ENCODE assay signal across 13 cellular contexts in genomic region chr20:50475879-50476292, GRCh38. TPM values are rescaled to one million over a fixed set of nuclear protein-coding genes. Genes with fewer than 3 reads are reported as not detected.
DNase-seq lines count a peak whose midpoint lies in the region; ATAC-seq and TF ChIP-seq lines count a peak whose summit lies in the region.
"Had no signal": no experiment of that assay in that cellular context is flagged by ENCODE, and none has a peak within 500 bp of the region (broad histone marks: within the 10 kb centered on the region; RNA-seq: fewer than 3 reads in every experiment).

No MANE protein-coding gene starts in this region.

- H3K9me3 Mint-ChIP-seq in activated T-helper 17 cell treated with anti-CD3 and anti-CD28 coated beads, Interleukin-2, amount 50 U/mL, for 72 hours: no peaks in the 10 kb centered on the region
- H3K9me3 Mint-ChIP-seq: activated naive CD8-positive, alpha-beta T cell treated with anti-CD3 and anti-CD28 coated beads for 36 hours; natural killer cell had no signal

- H3K4me1 ChIP-seq in colonic mucosa (no peaks in the 10 kb centered on the region), lower lobe of right lung (peaks cover 42% of the 10 kb centered on the region)

- in situ Hi-C loops in Caki2 (cut with HindIII; ENCODE audit: low pct_unique_long_range_greater_than_20kb, low sequenced_read_pairs): no loop called here

- H3K4me1 Mint-ChIP-seq in activated T-helper 17 cell treated with anti-CD3 and anti-CD28 coated beads, Interleukin-2, amount 50 U/mL, for 72 hours: peaks cover 18% of the 10 kb centered on the region

- no peak overlapping the region for H3K4me3 Mint-ChIP-seq in activated T-helper 17 cell treated with anti-CD3 and anti-CD28 coated beads, Interleukin-2, amount 50 U/mL, for 72 hours
- H3K4me3 Mint-ChIP-seq: activated naive CD8-positive, alpha-beta T cell treated with anti-CD3 and anti-CD28 coated beads for 36 hours; natural killer cell had no signal

- ATAC-seq in lower lobe of right lung (peak; percentile 37 to 56), GM19397 (IDR thresholded peaks at IDR 0.05; ENCODE audit: unreplicated experiment) (no peak), HG03045 (IDR thresholded peaks at IDR 0.05; ENCODE audit: unreplicated experiment) (no peak)
- ATAC-seq in activated T-helper 17 cell treated with anti-CD3 and anti-CD28 coated beads, Interleukin-2, amount 50 U/mL, for 72 hours (replicated peaks): no peak
- ATAC-seq: natural killer cell had no signal

- no peak overlapping the region for H3K27ac ChIP-seq in colonic mucosa
- H3K27ac ChIP-seq in lower lobe of right lung: no peak overlapping the region

- DNase-seq in Caki2 (ENCODE audit: low read depth) (peak; percentile 81), NCI-H146 (lab: John Stamatoyannopoulos, UW) (peak; percentile 42), colonic mucosa (peak; percentile 78), lower lobe of right lung (peak; percentile 56), AG08395 (ENCODE audit: low spot score) (no peak)
- DNase-seq: activated CD4-positive, CD25-positive, alpha-beta regulatory T cell; activated naive CD8-positive, alpha-beta T cell treated with anti-CD3 and anti-CD28 coated beads for 36 hours; natural killer cell; NCI-H526 treated with DMSO at 0.1 percent for 48 hours; trophoblast cell had no signal

- H3K36me3 ChIP-seq in colonic mucosa: no peaks in the 10 kb centered on the region
- H3K36me3 ChIP-seq in lower lobe of right lung: no peaks in the 10 kb centered on the region

- H3K27me3 Mint-ChIP-seq in activated T-helper 17 cell treated with anti-CD3 and anti-CD28 coated beads, Interleukin-2, amount 50 U/mL, for 72 hours: no peaks in the 10 kb centered on the region
- H3K27me3 Mint-ChIP-seq: activated naive CD8-positive, alpha-beta T cell treated with anti-CD3 and anti-CD28 coated beads for 36 hours had no signal

- intact Hi-C loops in colonic mucosa (cut with DNase I) (loop anchor here (5.0 kb wide), 1 partner anchor 101 kb away; no protein-coding TSS in a partner anchor), lower lobe of right lung (cut with DNase I) (loop anchor here (10.0 kb wide), 1 partner anchor 99 kb away; no protein-coding TSS in a partner anchor)

- H3K27me3 ChIP-seq in colonic mucosa (no peaks in the 10 kb centered on the region), lower lobe of right lung (ENCODE audit: low read depth) (no peaks in the 10 kb centered on the region)

- H3K9me3 ChIP-seq in colonic mucosa (no peaks in the 10 kb centered on the region), lower lobe of right lung (no peaks in the 10 kb centered on the region)

- H3K27ac Mint-ChIP-seq in activated T-helper 17 cell treated with anti-CD3 and anti-CD28 coated beads, Interleukin-2, amount 50 U/mL, for 72 hours: no peak overlapping the region
- H3K27ac Mint-ChIP-seq: activated naive CD8-positive, alpha-beta T cell treated with anti-CD3 and anti-CD28 coated beads for 36 hours; natural killer cell had no signal

- TF ChIP-seq CTCF in colonic mucosa (IDR thresholded peaks at IDR 0.05) (no peak), lower lobe of right lung (IDR thresholded peaks at IDR 0.05) (no peak)

- H3K4me3 ChIP-seq in colonic mucosa (no peak overlapping the region), lower lobe of right lung (no peak overlapping the region)

- H3K36me3 Mint-ChIP-seq in activated T-helper 17 cell treated with anti-CD3 and anti-CD28 coated beads, Interleukin-2, amount 50 U/mL, for 72 hours (ENCODE audit: low read depth): no peaks in the 10 kb centered on the region
- H3K36me3 Mint-ChIP-seq: activated naive CD8-positive, alpha-beta T cell treated with anti-CD3 and anti-CD28 coated beads for 36 hours; natural killer cell had no signal

- no peak overlapping the region for H3K9ac ChIP-seq in colonic mucosa (ENCODE audit: low read depth in 2 of 2, low read length in 2 of 2)

RNA-seq across cellular contexts. Expression of gene PTPN1, which starts 34.3 kb away (rescaled TPM):
- total RNA-seq in Caki2 (2014; rRNA removed; shearing (Covaris generic); ENCODE audit: low replicate concordance): 28.1 and 28.2 TPM in 2 replicates
- 10 to 100 TPM; 33.2 to 37.9 TPM for total RNA-seq in colonic mucosa
- 78.2 TPM for total RNA-seq in lower lobe of right lung
- total RNA-seq in activated T-helper 17 cell treated with anti-CD3 and anti-CD28 coated beads, Interleukin-2, amount 50 U/mL, for 72 hours: 10 to 100 TPM; 68.3 to 77.1 TPM

Comparison
In these comparisons a context has a peak if more than half of its experiments do, and no peak if none do; other contexts are left out.
1. ATAC-seq: peak in lower lobe of right lung (2 of 2); none in GM19397 (single experiment), activated T-helper 17 cell treated with anti-CD3 and anti-CD28 coated beads, Interleukin-2, amount 50 U/mL, for 72 hours (single experiment) and HG03045 (single experiment).